In genomic region chr20:62638055-62638570, GRCh38 we compare ENCODE assay signal across 1 cellular context.
A peak's percentile ranks its signal among the peaks of the same experiment; 100 is the strongest.
TF ChIP-seq lines count a peak whose summit lies in the region.

No MANE protein-coding gene starts in this region.

TF ChIP-seq in HepG2, 621 proteins besides CTCF, POLR2A, EP300 and RAD21 (continued from another document and continues in another):
- TF ChIP-seq PAXIP1 (CRISPR knock-in tag; conservative IDR thresholded peaks at IDR 0.05) (peak; percentile 42), MXD3 (CRISPR knock-in tag; IDR thresholded peaks at IDR 0.05) (no peak), ZNF567 (CRISPR knock-in tag; IDR thresholded peaks at IDR 0.05; ENCODE audit: borderline replicate concordance) (peak; percentile 53; the same call in 1 of the 2 replicates), ZNF614 (CRISPR knock-in tag; IDR thresholded peaks at IDR 0.05; ENCODE audit: borderline replicate concordance) (no peak), ZNF746 (CRISPR knock-in tag; IDR thresholded peaks at IDR 0.05) (0 out of 2 replicates have a peak, but pooled peaks have one; percentile 2), PHF8 (CRISPR knock-in tag; IDR thresholded peaks at IDR 0.05) (peak; percentile 14; the same call in 1 of the 2 replicates), TCF12 (IDR thresholded peaks at IDR 0.05) (no peak), TCF12 (CRISPR knock-in tag; IDR thresholded peaks at IDR 0.05) (0 out of 2 replicates have a peak, but pooled peaks have one; percentile 15), NR2F1 (CRISPR knock-in tag; IDR thresholded peaks at IDR 0.05) (0 out of 4 replicates have a peak, but pooled peaks of 1 of the 2 experiments have one; percentile 27), HMGXB4 (CRISPR knock-in tag; IDR thresholded peaks at IDR 0.05; ENCODE audit: borderline replicate concordance in 1 of 2, low read depth in 1 of 2) (0 out of 4 replicates have a peak, but pooled peaks of 1 of the 2 experiments have one; percentile 31), TFE3 (CRISPR knock-in tag; IDR thresholded peaks at IDR 0.05) (0 out of 2 replicates have a peak, but pooled peaks have one; percentile 15), XRCC5 (optimal IDR thresholded peaks at IDR 0.05; ENCODE audit: low read length) (peak; percentile 15), ZNF850 (CRISPR knock-in tag; conservative IDR thresholded peaks at IDR 0.05) (0 out of 2 replicates have a peak, but pooled peaks have one; percentile 12), HES4 (CRISPR knock-in tag; IDR thresholded peaks at IDR 0.05; ENCODE audit: borderline replicate concordance) (no peak), ZNF670 (CRISPR knock-in tag; IDR thresholded peaks at IDR 0.05; ENCODE audit: borderline replicate concordance) (no peak), ZNF276 (CRISPR knock-in tag; IDR thresholded peaks at IDR 0.05; ENCODE audit: low read depth) (peak; percentile 60; the same call in 1 of the 2 replicates), ZNF563 (CRISPR knock-in tag; IDR thresholded peaks at IDR 0.05) (no peak; the same call in 1 of the 2 replicates), TEAD3 (CRISPR knock-in tag; optimal IDR thresholded peaks at IDR 0.05; ENCODE audit: borderline replicate concordance) (peak; percentile 38), CEBPZ (IDR thresholded peaks at IDR 0.05; ENCODE audit: low read length) (no peak), ELF4 (CRISPR knock-in tag; IDR thresholded peaks at IDR 0.05; ENCODE audit: borderline replicate concordance) (no peak), ZNF605 (CRISPR knock-in tag; IDR thresholded peaks at IDR 0.05) (0 out of 2 replicates have a peak, but pooled peaks have one; percentile 31), MTERF4 (CRISPR knock-in tag; IDR thresholded peaks at IDR 0.05) (0 out of 2 replicates have a peak, but pooled peaks have one; percentile 48), ZNF891 (CRISPR knock-in tag; IDR thresholded peaks at IDR 0.05) (0 out of 2 replicates have a peak, but pooled peaks have one; percentile 42), ZNF800 (CRISPR knock-in tag; IDR thresholded peaks at IDR 0.05) (peak; percentile 3; the same call in 1 of the 2 replicates), RNF2 (conservative IDR thresholded peaks at IDR 0.05; ENCODE audit: low read depth) (0 out of 2 replicates have a peak, but pooled peaks have one; percentile 34), ZNF362 (CRISPR knock-in tag; IDR thresholded peaks at IDR 0.05; ENCODE audit: borderline replicate concordance) (peak; percentile 38; the same call in 1 of the 2 replicates), ZNF788 (CRISPR knock-in tag; IDR thresholded peaks at IDR 0.05; ENCODE audit: borderline replicate concordance) (peak; percentile 57; the same call in 1 of the 2 replicates), NR2F6 (IDR thresholded peaks at IDR 0.05) (peak; percentile 58; the same call in 1 of the 2 replicates), NR2F6 (CRISPR knock-in tag; IDR thresholded peaks at IDR 0.05) (peak; percentile 24; the same call in 1 of the 2 replicates)
